ENCODE assay signal across 8 cellular contexts in genomic region chr18:9825571-9826073, GRCh38.
DNase-seq lines count a peak whose midpoint lies in the region; ATAC-seq, FAIRE-seq and TF ChIP-seq lines count a peak whose summit lies in the region.

No MANE protein-coding gene starts in this region.

- H3K9me3 Mint-ChIP-seq in immature natural killer cell (no peaks in the 10 kb centered on the region), glutamatergic neuron (ENCODE audit: unreplicated experiment) (no peaks in the 10 kb centered on the region)

- peak; percentile 39 for DNase-seq in H54 (ENCODE audit: insufficient read length, low spot score)
- DNase-seq in globus pallidus (ENCODE audit: low spot score), result peak; percentile 63
- no peak for DNase-seq in immature natural killer cell
- no peak for DNase-seq in glutamatergic neuron
- DNase-seq in NCI-H1930 (lab: John Stamatoyannopoulos, UW), result no peak

- H3K4me1 Mint-ChIP-seq in immature natural killer cell (no peaks in the 10 kb centered on the region), glutamatergic neuron (ENCODE audit: low read depth, unreplicated experiment) (peaks cover 7% of the 10 kb centered on the region)

- ATAC-seq in SK-N-SH treated with all-trans-retinoic acid at 6 μM for 48 hours, result peak; percentile 85
- no peak for ATAC-seq in GM19467 (IDR thresholded peaks at IDR 0.05; ENCODE audit: unreplicated experiment)

- no peak overlapping the region for H3K27ac Mint-ChIP-seq in immature natural killer cell
- H3K27ac Mint-ChIP-seq in glutamatergic neuron (ENCODE audit: unreplicated experiment), result no peak overlapping the region

- H3K4me3 Mint-ChIP-seq in immature natural killer cell (no peak overlapping the region), glutamatergic neuron (ENCODE audit: unreplicated experiment) (no peak overlapping the region)

- peak; percentile 68 for FAIRE-seq in H54 (lab: Jason Lieb, UNC)

- no peaks in the 10 kb centered on the region for H3K36me3 Mint-ChIP-seq in immature natural killer cell
- no peaks in the 10 kb centered on the region for H3K36me3 Mint-ChIP-seq in glutamatergic neuron (ENCODE audit: unreplicated experiment)

- no peak for TF ChIP-seq CTCF in glutamatergic neuron (IDR thresholded peaks at IDR 0.05; ENCODE audit: partially characterized antibody, unreplicated experiment)

- peaks cover 0 to 1% (median 1%) of the 10 kb centered on the region in 3 donors for H3K27me3 Mint-ChIP-seq in immature natural killer cell (ENCODE audit: low read depth in 3 of 3)
- no peaks in the 10 kb centered on the region for H3K27me3 Mint-ChIP-seq in glutamatergic neuron (ENCODE audit: unreplicated experiment)

- H3K27ac ChIP-seq in skin epidermis, result peak overlapping the region in 15 of 21 experiments; percentile 5 to 84 (median 66)

- no peak overlapping the region for H3K4me3 ChIP-seq in skin epidermis

- no peak for TF ChIP-seq POLR2A in H54 (IDR thresholded peaks at IDR 0.05; ENCODE audit: low read depth, low read length)

TF ChIP-seq in SK-N-SH treated with all-trans-retinoic acid at 6 μM for 48 hours, 23 proteins besides CTCF, POLR2A, EP300 and RAD21:
- TF ChIP-seq, protein P1, sequence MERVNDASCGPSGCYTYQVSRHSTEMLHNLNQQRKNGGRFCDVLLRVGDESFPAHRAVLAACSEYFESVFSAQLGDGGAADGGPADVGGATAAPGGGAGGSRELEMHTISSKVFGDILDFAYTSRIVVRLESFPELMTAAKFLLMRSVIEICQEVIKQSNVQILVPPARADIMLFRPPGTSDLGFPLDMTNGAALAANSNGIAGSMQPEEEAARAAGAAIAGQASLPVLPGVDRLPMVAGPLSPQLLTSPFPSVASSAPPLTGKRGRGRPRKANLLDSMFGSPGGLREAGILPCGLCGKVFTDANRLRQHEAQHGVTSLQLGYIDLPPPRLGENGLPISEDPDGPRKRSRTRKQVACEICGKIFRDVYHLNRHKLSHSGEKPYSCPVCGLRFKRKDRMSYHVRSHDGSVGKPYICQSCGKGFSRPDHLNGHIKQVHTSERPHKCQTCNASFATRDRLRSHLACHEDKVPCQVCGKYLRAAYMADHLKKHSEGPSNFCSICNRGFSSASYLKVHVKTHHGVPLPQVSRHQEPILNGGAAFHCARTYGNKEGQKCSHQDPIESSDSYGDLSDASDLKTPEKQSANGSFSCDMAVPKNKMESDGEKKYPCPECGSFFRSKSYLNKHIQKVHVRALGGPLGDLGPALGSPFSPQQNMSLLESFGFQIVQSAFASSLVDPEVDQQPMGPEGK (CRISPR knock-in tag; IDR thresholded peaks at IDR 0.05; ENCODE audit: borderline replicate concordance), result no peak
- TF ChIP-seq CSDC2 (CRISPR knock-in tag; IDR thresholded peaks at IDR 0.05), result no peak
- no peak for TF ChIP-seq TSHZ2 (CRISPR knock-in tag; IDR thresholded peaks at IDR 0.05)
- TF ChIP-seq ZFP30 (CRISPR knock-in tag; IDR thresholded peaks at IDR 0.05), result no peak
- no peak for TF ChIP-seq OSR1 (CRISPR knock-in tag; IDR thresholded peaks at IDR 0.05)
- TF ChIP-seq SNAI2 (CRISPR knock-in tag; IDR thresholded peaks at IDR 0.05), result no peak
- TF ChIP-seq ESRRG (CRISPR knock-in tag; IDR thresholded peaks at IDR 0.05), result no peak
- TF ChIP-seq, protein P2, sequence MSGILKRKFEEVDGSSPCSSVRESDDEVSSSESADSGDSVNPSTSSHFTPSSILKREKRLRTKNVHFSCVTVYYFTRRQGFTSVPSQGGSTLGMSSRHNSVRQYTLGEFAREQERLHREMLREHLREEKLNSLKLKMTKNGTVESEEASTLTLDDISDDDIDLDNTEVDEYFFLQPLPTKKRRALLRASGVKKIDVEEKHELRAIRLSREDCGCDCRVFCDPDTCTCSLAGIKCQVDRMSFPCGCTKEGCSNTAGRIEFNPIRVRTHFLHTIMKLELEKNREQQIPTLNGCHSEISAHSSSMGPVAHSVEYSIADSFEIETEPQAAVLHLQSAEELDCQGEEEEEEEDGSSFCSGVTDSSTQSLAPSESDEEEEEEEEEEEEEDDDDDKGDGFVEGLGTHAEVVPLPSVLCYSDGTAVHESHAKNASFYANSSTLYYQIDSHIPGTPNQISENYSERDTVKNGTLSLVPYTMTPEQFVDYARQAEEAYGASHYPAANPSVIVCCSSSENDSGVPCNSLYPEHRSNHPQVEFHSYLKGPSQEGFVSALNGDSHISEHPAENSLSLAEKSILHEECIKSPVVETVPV (CRISPR knock-in tag; IDR thresholded peaks at IDR 0.05), result no peak
- TF ChIP-seq ZNF565 (CRISPR knock-in tag; conservative IDR thresholded peaks at IDR 0.05; ENCODE audit: low read depth), result no peak
- TF ChIP-seq ISL1 (CRISPR knock-in tag; IDR thresholded peaks at IDR 0.05), result no peak
- TF ChIP-seq, protein P3, sequence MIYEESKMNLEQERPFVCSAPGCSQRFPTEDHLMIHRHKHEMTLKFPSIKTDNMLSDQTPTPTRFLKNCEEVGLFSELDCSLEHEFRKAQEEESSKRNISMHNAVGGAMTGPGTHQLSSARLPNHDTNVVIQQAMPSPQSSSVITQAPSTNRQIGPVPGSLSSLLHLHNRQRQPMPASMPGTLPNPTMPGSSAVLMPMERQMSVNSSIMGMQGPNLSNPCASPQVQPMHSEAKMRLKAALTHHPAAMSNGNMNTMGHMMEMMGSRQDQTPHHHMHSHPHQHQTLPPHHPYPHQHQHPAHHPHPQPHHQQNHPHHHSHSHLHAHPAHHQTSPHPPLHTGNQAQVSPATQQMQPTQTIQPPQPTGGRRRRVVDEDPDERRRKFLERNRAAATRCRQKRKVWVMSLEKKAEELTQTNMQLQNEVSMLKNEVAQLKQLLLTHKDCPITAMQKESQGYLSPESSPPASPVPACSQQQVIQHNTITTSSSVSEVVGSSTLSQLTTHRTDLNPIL (CRISPR knock-in tag; IDR thresholded peaks at IDR 0.05; ENCODE audit: low read depth), result no peak
- TF ChIP-seq, protein P4, sequence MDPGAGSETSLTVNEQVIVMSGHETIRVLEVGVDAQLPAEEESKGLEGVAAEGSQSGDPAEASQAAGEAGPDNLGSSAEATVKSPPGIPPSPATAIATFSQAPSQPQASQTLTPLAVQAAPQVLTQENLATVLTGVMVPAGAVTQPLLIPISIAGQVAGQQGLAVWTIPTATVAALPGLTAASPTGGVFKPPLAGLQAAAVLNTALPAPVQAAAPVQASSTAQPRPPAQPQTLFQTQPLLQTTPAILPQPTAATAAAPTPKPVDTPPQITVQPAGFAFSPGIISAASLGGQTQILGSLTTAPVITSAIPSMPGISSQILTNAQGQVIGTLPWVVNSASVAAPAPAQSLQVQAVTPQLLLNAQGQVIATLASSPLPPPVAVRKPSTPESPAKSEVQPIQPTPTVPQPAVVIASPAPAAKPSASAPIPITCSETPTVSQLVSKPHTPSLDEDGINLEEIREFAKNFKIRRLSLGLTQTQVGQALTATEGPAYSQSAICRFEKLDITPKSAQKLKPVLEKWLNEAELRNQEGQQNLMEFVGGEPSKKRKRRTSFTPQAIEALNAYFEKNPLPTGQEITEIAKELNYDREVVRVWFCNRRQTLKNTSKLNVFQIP (CRISPR knock-in tag; IDR thresholded peaks at IDR 0.05; ENCODE audit: borderline replicate concordance, low read depth), result no peak
- no peak for TF ChIP-seq ARNTL (CRISPR knock-in tag; IDR thresholded peaks at IDR 0.05; ENCODE audit: borderline replicate concordance, low read depth)
- TF ChIP-seq GLIS3 (CRISPR knock-in tag; IDR thresholded peaks at IDR 0.05), result no peak
- TF ChIP-seq TCF4 (CRISPR knock-in tag; IDR thresholded peaks at IDR 0.05; ENCODE audit: borderline replicate concordance), result no peak
- no peak for TF ChIP-seq RARB (CRISPR knock-in tag; IDR thresholded peaks at IDR 0.05)
- no peak for TF ChIP-seq ZFP3 (CRISPR knock-in tag; IDR thresholded peaks at IDR 0.05)
- TF ChIP-seq ZNF8 (CRISPR knock-in tag; IDR thresholded peaks at IDR 0.05), result no peak
- no peak for TF ChIP-seq BACH2 (CRISPR knock-in tag; IDR thresholded peaks at IDR 0.05; ENCODE audit: borderline replicate concordance)
- no peak for TF ChIP-seq TOX (CRISPR knock-in tag; IDR thresholded peaks at IDR 0.05; ENCODE audit: borderline replicate concordance)

Comparison
In these comparisons a context has a peak if more than half of its experiments do, and no peak if none do; other contexts are left out.
1. DNase-seq: peak in H54 (single experiment) and globus pallidus (single experiment); none in immature natural killer cell (0 of 3), glutamatergic neuron (single experiment) and NCI-H1930 (0 of 2).